Comparison of ENCODE assay signal across 8 cellular contexts in the genomic region with DNA sequence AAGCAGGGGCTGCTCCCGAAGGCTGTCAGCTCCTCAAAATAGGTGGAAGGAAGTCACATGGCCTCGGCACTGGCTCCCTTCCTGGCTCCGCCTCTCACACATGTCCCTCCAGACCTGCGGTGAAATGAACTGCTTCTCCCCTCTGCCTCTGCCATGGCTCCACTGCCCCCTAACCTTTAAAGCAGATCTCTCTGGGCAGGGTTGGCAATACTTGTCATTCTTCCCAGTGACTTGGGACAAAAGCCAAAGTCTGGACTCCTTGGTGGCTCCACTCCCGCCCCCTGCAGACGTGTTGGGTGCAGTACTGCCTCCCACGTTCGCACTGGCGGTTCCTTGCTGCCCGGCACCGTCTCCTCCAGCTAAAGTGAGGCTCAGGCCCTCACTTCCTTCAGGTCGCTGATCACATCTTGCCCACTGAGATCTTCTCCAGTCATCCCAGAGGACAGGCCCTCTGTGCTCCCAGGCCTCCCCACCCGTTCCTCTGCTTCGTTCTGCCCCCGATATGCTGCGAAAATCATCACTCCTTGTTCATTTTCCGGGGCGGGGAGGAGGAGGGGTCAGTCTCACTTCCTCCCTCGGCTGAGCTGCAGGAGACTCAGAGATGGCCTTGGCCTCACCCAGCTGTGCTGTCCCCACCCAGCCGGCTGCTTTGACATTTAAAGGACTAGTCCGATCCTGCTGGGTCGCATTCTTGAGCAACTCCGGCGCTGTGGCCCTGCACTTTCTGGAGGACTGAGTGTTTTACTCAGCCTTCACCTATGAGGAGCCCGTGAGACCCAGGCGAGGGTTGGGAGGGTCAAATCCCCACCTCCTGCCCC.
DNase-seq lines count a peak whose midpoint lies in the region; ATAC-seq lines count a peak whose summit lies in the region.

No MANE protein-coding gene starts in this region.

- H3K36me3 ChIP-seq in SJSA1 = no peaks in the 10 kb centered on the region
- H3K36me3 ChIP-seq in rectal smooth muscle tissue (ENCODE audit: control insufficient read depth, insufficient read depth, low read length) = no peaks in the 10 kb centered on the region

- H3K27me3 ChIP-seq in SJSA1 (replicated peaks) (no peaks in the 10 kb centered on the region), rectal smooth muscle tissue (ENCODE audit: control insufficient read depth, insufficient read depth, low read length) (no peaks in the 10 kb centered on the region)

- H3K27ac ChIP-seq in SJSA1 (no peak overlapping the region), rectal smooth muscle tissue (ENCODE audit: low read depth, low read length) (peak overlapping the region; percentile 57)

- H3K9me3 ChIP-seq in SJSA1 (replicated peaks) = no peaks in the 10 kb centered on the region

- DNase-seq in DMS53 treated with DMSO at 0.1 percent for 48 hours (lab: John Stamatoyannopoulos, UW; ENCODE audit: unreplicated experiment) (peak; percentile 38), HK-2 (ENCODE audit: unreplicated experiment) (peak; percentile 72), SJSA1 (ENCODE audit: low read depth in 1 of 2, low spot score in 2 of 2) (peak; percentile 60 to 65), amniotic epithelial cell (ENCODE audit: low read depth) (peak; percentile 28), left ventricle myocardium superior (peak; percentile 81), NCI-H1930 (lab: John Stamatoyannopoulos, UW) (no peak)

- H3K4me3 ChIP-seq in SJSA1 = peak overlapping the region; percentile 30
- H3K4me3 ChIP-seq in rectal smooth muscle tissue (ENCODE audit: low read length) = peak overlapping the region; percentile 60

- intact Hi-C loops in left ventricle myocardium superior (cut with micrococcal nuclease) = no loop called here

- ATAC-seq in GM21360 (IDR thresholded peaks at IDR 0.05; ENCODE audit: unreplicated experiment) (peak; percentile 65), left ventricle myocardium superior (peak; percentile 70)

- peaks cover 16% of the 10 kb centered on the region for H3K4me1 ChIP-seq in SJSA1 (replicated peaks)
- H3K4me1 ChIP-seq in rectal smooth muscle tissue (ENCODE audit: control insufficient read depth, insufficient read depth, low read length) = no peaks in the 10 kb centered on the region

- peak overlapping the region; percentile 0 for H3K9ac ChIP-seq in rectal smooth muscle tissue (ENCODE audit: low read length)

Comparison
In these comparisons a context has a peak if more than half of its experiments do, and no peak if none do; other contexts are left out.
1. DNase-seq: peak in DMS53 treated with DMSO at 0.1 percent for 48 hours (single experiment), HK-2 (single experiment), SJSA1 (2 of 2), amniotic epithelial cell (single experiment) and left ventricle myocardium superior (single experiment); none in NCI-H1930 (0 of 2).